1 cellular context compared by ENCODE assay signal in the genomic region with DNA sequence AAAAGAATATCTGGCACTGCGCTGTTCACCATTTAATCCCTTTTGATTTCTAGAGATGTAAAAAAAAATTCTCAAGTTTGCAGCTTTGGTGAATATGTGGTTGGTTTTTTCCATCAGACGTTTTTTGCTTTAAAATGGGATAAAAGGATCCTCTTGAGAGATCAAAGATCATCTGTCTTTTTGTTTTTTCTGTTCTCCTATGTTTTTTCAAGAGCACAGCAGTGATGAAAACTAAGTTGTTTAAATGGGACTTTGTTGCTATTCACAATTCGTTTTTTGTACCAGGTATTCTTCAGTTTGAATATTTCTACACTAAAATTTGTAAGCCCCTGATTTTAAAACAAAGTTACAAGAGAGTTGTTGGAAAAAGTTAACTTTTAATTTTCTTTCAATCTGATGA.
TF ChIP-seq lines count a peak whose summit lies in the region.

No MANE protein-coding gene starts in this region.

TF ChIP-seq in HepG2, 621 proteins besides CTCF, POLR2A, EP300 and RAD21 (continues in another document):
- TF ChIP-seq ZXDC (CRISPR knock-in tag; IDR thresholded peaks at IDR 0.05) = no peak
- TF ChIP-seq HDAC6 (IDR thresholded peaks at IDR 0.05; ENCODE audit: low read depth, low read length) = no peak
- no peak for TF ChIP-seq IKZF1 (IDR thresholded peaks at IDR 0.05)
- no peak for TF ChIP-seq ZNF326 (CRISPR knock-in tag; IDR thresholded peaks at IDR 0.05; ENCODE audit: borderline replicate concordance)
- TF ChIP-seq TSC22D2 (CRISPR knock-in tag; IDR thresholded peaks at IDR 0.05; ENCODE audit: borderline replicate concordance) = no peak
- no peak for TF ChIP-seq BRCA1 (CRISPR knock-in tag; IDR thresholded peaks at IDR 0.05)
- TF ChIP-seq, protein P1, sequence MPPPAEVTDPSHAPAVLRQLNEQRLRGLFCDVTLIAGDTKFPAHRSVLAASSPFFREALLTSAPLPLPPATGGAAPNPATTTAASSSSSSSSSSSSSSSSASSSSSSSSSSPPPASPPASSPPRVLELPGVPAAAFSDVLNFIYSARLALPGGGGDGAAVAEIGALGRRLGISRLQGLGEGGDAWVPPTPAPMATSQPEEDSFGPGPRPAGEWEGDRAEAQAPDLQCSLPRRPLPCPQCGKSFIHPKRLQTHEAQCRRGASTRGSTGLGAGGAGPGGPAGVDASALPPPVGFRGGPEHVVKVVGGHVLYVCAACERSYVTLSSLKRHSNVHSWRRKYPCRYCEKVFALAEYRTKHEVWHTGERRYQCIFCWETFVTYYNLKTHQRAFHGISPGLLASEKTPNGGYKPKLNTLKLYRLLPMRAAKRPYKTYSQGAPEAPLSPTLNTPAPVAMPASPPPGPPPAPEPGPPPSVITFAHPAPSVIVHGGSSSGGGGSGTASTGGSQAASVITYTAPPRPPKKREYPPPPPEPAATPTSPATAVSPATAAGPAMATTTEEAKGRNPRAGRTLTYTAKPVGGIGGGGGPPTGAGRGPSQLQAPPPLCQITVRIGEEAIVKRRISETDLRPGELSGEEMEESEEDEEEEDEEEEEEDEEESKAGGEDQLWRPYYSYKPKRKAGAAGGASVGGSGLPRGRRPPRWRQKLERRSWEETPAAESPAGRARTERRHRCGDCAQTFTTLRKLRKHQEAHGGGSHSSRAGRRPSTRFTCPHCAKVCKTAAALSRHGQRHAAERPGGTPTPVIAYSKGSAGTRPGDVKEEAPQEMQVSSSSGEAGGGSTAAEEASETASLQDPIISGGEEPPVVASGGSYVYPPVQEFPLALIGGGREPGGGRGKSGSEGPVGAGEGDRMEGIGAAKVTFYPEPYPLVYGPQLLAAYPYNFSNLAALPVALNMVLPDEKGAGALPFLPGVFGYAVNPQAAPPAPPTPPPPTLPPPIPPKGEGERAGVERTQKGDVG (CRISPR knock-in tag; IDR thresholded peaks at IDR 0.05; ENCODE audit: borderline replicate concordance) = no peak
- TF ChIP-seq PAF1 (CRISPR knock-in tag; IDR thresholded peaks at IDR 0.05) = no peak
- TF ChIP-seq ZNF17 (CRISPR knock-in tag; IDR thresholded peaks at IDR 0.05) = no peak
- no peak for TF ChIP-seq KLF6 (CRISPR knock-in tag; IDR thresholded peaks at IDR 0.05)
- TF ChIP-seq, protein P2, sequence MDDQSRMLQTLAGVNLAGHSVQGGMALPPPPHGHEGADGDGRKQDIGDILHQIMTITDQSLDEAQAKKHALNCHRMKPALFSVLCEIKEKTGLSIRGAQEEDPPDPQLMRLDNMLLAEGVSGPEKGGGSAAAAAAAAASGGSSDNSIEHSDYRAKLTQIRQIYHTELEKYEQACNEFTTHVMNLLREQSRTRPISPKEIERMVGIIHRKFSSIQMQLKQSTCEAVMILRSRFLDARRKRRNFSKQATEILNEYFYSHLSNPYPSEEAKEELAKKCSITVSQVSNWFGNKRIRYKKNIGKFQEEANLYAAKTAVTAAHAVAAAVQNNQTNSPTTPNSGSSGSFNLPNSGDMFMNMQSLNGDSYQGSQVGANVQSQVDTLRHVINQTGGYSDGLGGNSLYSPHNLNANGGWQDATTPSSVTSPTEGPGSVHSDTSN (CRISPR knock-in tag; IDR thresholded peaks at IDR 0.05; ENCODE audit: borderline replicate concordance) = no peak
- TF ChIP-seq, protein P3, sequence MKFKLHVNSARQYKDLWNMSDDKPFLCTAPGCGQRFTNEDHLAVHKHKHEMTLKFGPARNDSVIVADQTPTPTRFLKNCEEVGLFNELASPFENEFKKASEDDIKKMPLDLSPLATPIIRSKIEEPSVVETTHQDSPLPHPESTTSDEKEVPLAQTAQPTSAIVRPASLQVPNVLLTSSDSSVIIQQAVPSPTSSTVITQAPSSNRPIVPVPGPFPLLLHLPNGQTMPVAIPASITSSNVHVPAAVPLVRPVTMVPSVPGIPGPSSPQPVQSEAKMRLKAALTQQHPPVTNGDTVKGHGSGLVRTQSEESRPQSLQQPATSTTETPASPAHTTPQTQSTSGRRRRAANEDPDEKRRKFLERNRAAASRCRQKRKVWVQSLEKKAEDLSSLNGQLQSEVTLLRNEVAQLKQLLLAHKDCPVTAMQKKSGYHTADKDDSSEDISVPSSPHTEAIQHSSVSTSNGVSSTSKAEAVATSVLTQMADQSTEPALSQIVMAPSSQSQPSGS (CRISPR knock-in tag; IDR thresholded peaks at IDR 0.05) = no peak
- TF ChIP-seq, protein P4, sequence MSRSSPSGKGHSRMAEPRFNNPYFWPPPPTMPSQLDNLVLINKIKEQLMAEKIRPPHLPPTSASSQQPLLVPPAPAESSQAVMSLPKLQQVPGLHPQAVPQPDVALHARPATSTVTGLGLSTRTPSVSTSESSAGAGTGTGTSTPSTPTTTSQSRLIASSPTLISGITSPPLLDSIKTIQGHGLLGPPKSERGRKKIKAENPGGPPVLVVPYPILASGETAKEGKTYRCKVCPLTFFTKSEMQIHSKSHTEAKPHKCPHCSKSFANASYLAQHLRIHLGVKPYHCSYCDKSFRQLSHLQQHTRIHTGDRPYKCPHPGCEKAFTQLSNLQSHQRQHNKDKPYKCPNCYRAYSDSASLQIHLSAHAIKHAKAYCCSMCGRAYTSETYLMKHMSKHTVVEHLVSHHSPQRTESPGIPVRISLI (CRISPR knock-in tag; IDR thresholded peaks at IDR 0.05; ENCODE audit: borderline replicate concordance) = no peak
- TF ChIP-seq MAF1 (CRISPR knock-in tag; IDR thresholded peaks at IDR 0.05; ENCODE audit: borderline replicate concordance) = no peak
- no peak for TF ChIP-seq MIER3 (CRISPR knock-in tag; IDR thresholded peaks at IDR 0.05; ENCODE audit: borderline replicate concordance)
- TF ChIP-seq, protein P5, sequence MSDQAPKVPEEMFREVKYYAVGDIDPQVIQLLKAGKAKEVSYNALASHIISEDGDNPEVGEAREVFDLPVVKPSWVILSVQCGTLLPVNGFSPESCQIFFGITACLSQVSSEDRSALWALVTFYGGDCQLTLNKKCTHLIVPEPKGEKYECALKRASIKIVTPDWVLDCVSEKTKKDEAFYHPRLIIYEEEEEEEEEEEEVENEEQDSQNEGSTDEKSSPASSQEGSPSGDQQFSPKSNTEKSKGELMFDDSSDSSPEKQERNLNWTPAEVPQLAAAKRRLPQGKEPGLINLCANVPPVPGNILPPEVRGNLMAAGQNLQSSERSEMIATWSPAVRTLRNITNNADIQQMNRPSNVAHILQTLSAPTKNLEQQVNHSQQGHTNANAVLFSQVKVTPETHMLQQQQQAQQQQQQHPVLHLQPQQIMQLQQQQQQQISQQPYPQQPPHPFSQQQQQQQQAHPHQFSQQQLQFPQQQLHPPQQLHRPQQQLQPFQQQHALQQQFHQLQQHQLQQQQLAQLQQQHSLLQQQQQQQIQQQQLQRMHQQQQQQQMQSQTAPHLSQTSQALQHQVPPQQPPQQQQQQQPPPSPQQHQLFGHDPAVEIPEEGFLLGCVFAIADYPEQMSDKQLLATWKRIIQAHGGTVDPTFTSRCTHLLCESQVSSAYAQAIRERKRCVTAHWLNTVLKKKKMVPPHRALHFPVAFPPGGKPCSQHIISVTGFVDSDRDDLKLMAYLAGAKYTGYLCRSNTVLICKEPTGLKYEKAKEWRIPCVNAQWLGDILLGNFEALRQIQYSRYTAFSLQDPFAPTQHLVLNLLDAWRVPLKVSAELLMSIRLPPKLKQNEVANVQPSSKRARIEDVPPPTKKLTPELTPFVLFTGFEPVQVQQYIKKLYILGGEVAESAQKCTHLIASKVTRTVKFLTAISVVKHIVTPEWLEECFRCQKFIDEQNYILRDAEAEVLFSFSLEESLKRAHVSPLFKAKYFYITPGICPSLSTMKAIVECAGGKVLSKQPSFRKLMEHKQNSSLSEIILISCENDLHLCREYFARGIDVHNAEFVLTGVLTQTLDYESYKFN (CRISPR knock-in tag; conservative IDR thresholded peaks at IDR 0.05) = peak; percentile 57
- TF ChIP-seq ZNF609 (CRISPR knock-in tag; IDR thresholded peaks at IDR 0.05; ENCODE audit: borderline replicate concordance) = no peak
- TF ChIP-seq, protein P6, sequence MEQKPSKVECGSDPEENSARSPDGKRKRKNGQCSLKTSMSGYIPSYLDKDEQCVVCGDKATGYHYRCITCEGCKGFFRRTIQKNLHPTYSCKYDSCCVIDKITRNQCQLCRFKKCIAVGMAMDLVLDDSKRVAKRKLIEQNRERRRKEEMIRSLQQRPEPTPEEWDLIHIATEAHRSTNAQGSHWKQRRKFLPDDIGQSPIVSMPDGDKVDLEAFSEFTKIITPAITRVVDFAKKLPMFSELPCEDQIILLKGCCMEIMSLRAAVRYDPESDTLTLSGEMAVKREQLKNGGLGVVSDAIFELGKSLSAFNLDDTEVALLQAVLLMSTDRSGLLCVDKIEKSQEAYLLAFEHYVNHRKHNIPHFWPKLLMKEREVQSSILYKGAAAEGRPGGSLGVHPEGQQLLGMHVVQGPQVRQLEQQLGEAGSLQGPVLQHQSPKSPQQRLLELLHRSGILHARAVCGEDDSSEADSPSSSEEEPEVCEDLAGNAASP (CRISPR knock-in tag; IDR thresholded peaks at IDR 0.05; ENCODE audit: borderline replicate concordance) = no peak
- TF ChIP-seq KLF16 (CRISPR knock-in tag; IDR thresholded peaks at IDR 0.05) = no peak
- no peak for TF ChIP-seq TERF1 (CRISPR knock-in tag; IDR thresholded peaks at IDR 0.05)
- TF ChIP-seq ATF6 (CRISPR knock-in tag; conservative IDR thresholded peaks at IDR 0.05) = no peak
- TF ChIP-seq STAT5B (CRISPR knock-in tag; IDR thresholded peaks at IDR 0.05) = no peak
- TF ChIP-seq NFYC (CRISPR knock-in tag; IDR thresholded peaks at IDR 0.05) = no peak
- peak; percentile 29; the same call in 1 of the 2 replicates for TF ChIP-seq SOX5 (CRISPR knock-in tag; IDR thresholded peaks at IDR 0.05; ENCODE audit: borderline replicate concordance)
